In the genomic region with DNA sequence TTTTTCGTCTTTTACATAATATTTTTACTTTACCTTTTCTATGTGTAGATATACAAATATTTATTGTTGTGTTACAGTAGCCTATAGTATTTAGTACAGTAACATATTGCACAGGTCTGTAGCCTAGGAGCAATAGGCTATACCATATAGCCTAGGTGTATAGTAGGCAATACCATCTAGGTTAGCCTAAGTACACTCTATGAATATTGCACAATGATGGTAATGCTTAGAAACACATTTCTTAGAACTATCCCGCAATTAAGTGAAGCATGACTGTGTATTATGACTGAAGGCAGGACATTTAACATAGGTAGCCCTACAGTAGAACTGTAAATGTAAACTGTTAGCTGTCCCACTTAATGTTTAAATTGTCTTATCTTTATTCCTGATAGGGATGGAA, we compare ENCODE assay signal across 39 cellular contexts.
"Had no signal": no experiment of that assay in that cellular context is flagged by ENCODE, and none has a peak within 500 bp of the region (broad histone marks: within the 10 kb centered on the region; RNA-seq: fewer than 3 reads in every experiment).

No MANE protein-coding gene starts in this region.

- H3K4me1 ChIP-seq: adrenal gland, ascending aorta, body of pancreas, breast epithelium had no signal

- DNase-seq: activated effector memory CD4-positive, alpha-beta T cell treated with anti-CD3 and anti-CD28 coated beads, Interleukin-2, amount 50 U/mL, for 16 hours; activated effector memory CD4-positive, alpha-beta T cell treated with Interleukin-2 at 50 U/mL for 16 hours; activated gamma-delta T cell; activated gamma-delta T cell treated with Interleukin-2 at 50 U/mL for 16 hours; activated naive CD4-positive, alpha-beta T cell; activated naive CD4-positive, alpha-beta T cell treated with anti-CD3 and anti-CD28 coated beads for 36 hours; activated naive CD4-positive, alpha-beta T cell treated with anti-CD3 and anti-CD28 coated beads, Interleukin-2, amount 10 ng/mL, durations not matched to agents 7 days and 5 days; activated naive CD4-positive, alpha-beta T cell treated with anti-CD3 and anti-CD28 coated beads, Interleukin-2, amount 50 U/mL, for 16 hours; activated naive CD4-positive, alpha-beta T cell treated with Interleukin-2 at 50 U/mL for 16 hours; activated naive CD8-positive, alpha-beta T cell treated with anti-CD3 and anti-CD28 coated beads for 36 hours; activated naive CD8-positive, alpha-beta T cell treated with anti-CD3 and anti-CD28 coated beads, Interleukin-2, amount 10 ng/mL, durations not matched to agents 7 days and 5 days; activated naive CD8-positive, alpha-beta T cell treated with anti-CD3 and anti-CD28 coated beads, Interleukin-2, amount 50 U/mL, for 24 hours; activated T-cell treated with anti-CD3 and anti-CD28 coated beads, Interleukin-2, amount 50 U/mL, for 4 hours; activated T-cell treated with anti-CD3 and anti-CD28 coated beads, Interleukin-2, amount 50 U/mL, for 48 hours; activated T-cell treated with anti-CD3 and anti-CD28 coated beads, Interleukin-2, amount 50 U/mL, for 72 hours; adrenal gland; amniotic stem cell; amygdala; anterior cingulate cortex; aorta; body of pancreas; brain microvascular endothelial cell; caudate nucleus; central memory CD4-positive, alpha-beta T cell; cerebellar nuclear complex had no signal

- H3K27ac ChIP-seq: adrenal gland, ascending aorta, body of pancreas, brain microvascular endothelial cell, breast epithelium, cardiac muscle cell had no signal

- ATAC-seq: activated naive CD4-positive, alpha-beta T cell treated with anti-CD3 and anti-CD28 coated beads, Interleukin-2, amount 50 U/mL, for 72 hours; activated naive CD8-positive, alpha-beta T cell treated with anti-CD3 and anti-CD28 coated beads, Interleukin-2, amount 50 U/mL, for 24 hours; activated T-cell treated with anti-CD3 and anti-CD28 coated beads, Interleukin-2, amount 50 U/mL, for 4 hours; activated T-cell treated with anti-CD3 and anti-CD28 coated beads, Interleukin-2, amount 50 U/mL, for 72 hours; activated T-helper 17 cell treated with anti-CD3 and anti-CD28 coated beads, Interleukin-2, amount 50 U/mL, for 72 hours; body of pancreas had no signal

- H3K27ac Mint-ChIP-seq: activated naive CD4-positive, alpha-beta T cell treated with anti-CD3 and anti-CD28 coated beads for 36 hours; activated naive CD4-positive, alpha-beta T cell treated with anti-CD3 and anti-CD28 coated beads, Interleukin-2, amount 10 ng/mL, durations not matched to agents 7 days and 5 days; activated naive CD4-positive, alpha-beta T cell treated with anti-CD3 and anti-CD28 coated beads, Interleukin-2, amount 50 U/mL, for 24 hours; activated naive CD4-positive, alpha-beta T cell treated with anti-CD3 and anti-CD28 coated beads, Interleukin-2, amount 50 U/mL, for 72 hours; activated naive CD8-positive, alpha-beta T cell; activated naive CD8-positive, alpha-beta T cell treated with anti-CD3 and anti-CD28 coated beads for 36 hours; activated naive CD8-positive, alpha-beta T cell treated with anti-CD3 and anti-CD28 coated beads, Interleukin-2, amount 10 ng/mL, durations not matched to agents 7 days and 5 days; activated naive CD8-positive, alpha-beta T cell treated with anti-CD3 and anti-CD28 coated beads, Interleukin-2, amount 50 U/mL, for 24 hours; activated T-cell treated with anti-CD3 and anti-CD28 coated beads, Interleukin-2, amount 50 U/mL, for 72 hours; activated T-helper 1 cell treated with anti-CD3 and anti-CD28 coated beads, Interleukin-12 subunit alpha, Interleukin-12 subunit beta, Interleukin-2, Interleukin-4 antibody, amounts not matched to agents 30 ng/mL and 10 ng/mL and 1 ng/mL, durations not matched to agents 14 hours and 24 hours and 36 hours; activated T-helper 17 cell treated with anti-CD3 and anti-CD28 coated beads, Interleukin-2, amount 50 U/mL, for 72 hours; activated T-helper 2 cell treated with anti-CD3 and anti-CD28 coated beads, Interferon-gamma antibody, Interleukin-2, Interleukin-4, amounts not matched to agents 10 μg/mL and 5 μg/mL and 100 μg/mL, durations not matched to agents 14 hours and 24 hours and 36 hours; brain had no signal

- H3K4me1 Mint-ChIP-seq: activated naive CD4-positive, alpha-beta T cell treated with anti-CD3 and anti-CD28 coated beads, Interleukin-2, amount 10 ng/mL, durations not matched to agents 7 days and 5 days; activated naive CD4-positive, alpha-beta T cell treated with anti-CD3 and anti-CD28 coated beads, Interleukin-2, amount 50 U/mL, for 24 hours; activated naive CD8-positive, alpha-beta T cell treated with anti-CD3 and anti-CD28 coated beads for 36 hours; activated naive CD8-positive, alpha-beta T cell treated with anti-CD3 and anti-CD28 coated beads, Interleukin-2, amount 10 ng/mL, durations not matched to agents 7 days and 5 days; activated naive CD8-positive, alpha-beta T cell treated with anti-CD3 and anti-CD28 coated beads, Interleukin-2, amount 50 U/mL, for 24 hours; activated T-helper 17 cell treated with anti-CD3 and anti-CD28 coated beads, Interleukin-2, amount 50 U/mL, for 72 hours; brain; central memory CD8-positive, alpha-beta T cell had no signal

- H3K36me3 ChIP-seq: adrenal gland, ascending aorta, brain microvascular endothelial cell, cardiac muscle cell had no signal

- H3K9me3 ChIP-seq: adrenal gland, ascending aorta, body of pancreas, breast epithelium had no signal

- H3K36me3 Mint-ChIP-seq: activated naive CD4-positive, alpha-beta T cell treated with anti-CD3 and anti-CD28 coated beads, Interleukin-2, amount 10 ng/mL, durations not matched to agents 7 days and 5 days; activated naive CD4-positive, alpha-beta T cell treated with anti-CD3 and anti-CD28 coated beads, Interleukin-2, amount 50 U/mL, for 24 hours; activated naive CD4-positive, alpha-beta T cell treated with anti-CD3 and anti-CD28 coated beads, Interleukin-2, amount 50 U/mL, for 72 hours; activated naive CD8-positive, alpha-beta T cell; activated naive CD8-positive, alpha-beta T cell treated with anti-CD3 and anti-CD28 coated beads for 36 hours; activated naive CD8-positive, alpha-beta T cell treated with anti-CD3 and anti-CD28 coated beads, Interleukin-2, amount 10 ng/mL, durations not matched to agents 7 days and 5 days; brain had no signal

- H3K4me3 ChIP-seq: adrenal gland, ascending aorta, body of pancreas, breast epithelium, cardiac muscle cell had no signal

- H3K4me3 Mint-ChIP-seq: activated naive CD4-positive, alpha-beta T cell treated with anti-CD3 and anti-CD28 coated beads for 36 hours; activated naive CD4-positive, alpha-beta T cell treated with anti-CD3 and anti-CD28 coated beads, Interleukin-2, amount 10 ng/mL, durations not matched to agents 7 days and 5 days; activated naive CD4-positive, alpha-beta T cell treated with anti-CD3 and anti-CD28 coated beads, Interleukin-2, amount 50 U/mL, for 24 hours; activated naive CD8-positive, alpha-beta T cell; activated naive CD8-positive, alpha-beta T cell treated with anti-CD3 and anti-CD28 coated beads for 36 hours; activated naive CD8-positive, alpha-beta T cell treated with anti-CD3 and anti-CD28 coated beads, Interleukin-2, amount 10 ng/mL, durations not matched to agents 7 days and 5 days; activated naive CD8-positive, alpha-beta T cell treated with anti-CD3 and anti-CD28 coated beads, Interleukin-2, amount 50 U/mL, for 24 hours; activated T-cell treated with anti-CD3 and anti-CD28 coated beads, Interleukin-2, amount 50 U/mL, for 4 hours; activated T-cell treated with anti-CD3 and anti-CD28 coated beads, Interleukin-2, amount 50 U/mL, for 72 hours; activated T-helper 1 cell treated with anti-CD3 and anti-CD28 coated beads, Interleukin-12 subunit alpha, Interleukin-12 subunit beta, Interleukin-2, Interleukin-4 antibody, amounts not matched to agents 30 ng/mL and 10 ng/mL and 1 ng/mL, durations not matched to agents 14 hours and 24 hours and 36 hours; activated T-helper 17 cell treated with anti-CD3 and anti-CD28 coated beads, Interleukin-2, amount 50 U/mL, for 72 hours; brain; central memory CD8-positive, alpha-beta T cell had no signal

- H3K27me3 ChIP-seq: adrenal gland, ascending aorta, body of pancreas, brain microvascular endothelial cell, breast epithelium, cardiac muscle cell had no signal

- FAIRE-seq: astrocyte, bronchial epithelial cell, colon had no signal

- H3K9me3 Mint-ChIP-seq: activated naive CD4-positive, alpha-beta T cell treated with anti-CD3 and anti-CD28 coated beads, Interleukin-2, amount 50 U/mL, for 24 hours; activated naive CD8-positive, alpha-beta T cell treated with anti-CD3 and anti-CD28 coated beads, Interleukin-2, amount 50 U/mL, for 24 hours; activated T-helper 1 cell treated with anti-CD3 and anti-CD28 coated beads, Interleukin-12 subunit alpha, Interleukin-12 subunit beta, Interleukin-2, Interleukin-4 antibody, amounts not matched to agents 30 ng/mL and 10 ng/mL and 1 ng/mL, durations not matched to agents 14 hours and 24 hours and 36 hours; brain had no signal

- H3K27me3 Mint-ChIP-seq: activated naive CD4-positive, alpha-beta T cell treated with anti-CD3 and anti-CD28 coated beads, Interleukin-2, amount 10 ng/mL, durations not matched to agents 7 days and 5 days; activated naive CD4-positive, alpha-beta T cell treated with anti-CD3 and anti-CD28 coated beads, Interleukin-2, amount 50 U/mL, for 24 hours; activated naive CD8-positive, alpha-beta T cell; activated naive CD8-positive, alpha-beta T cell treated with anti-CD3 and anti-CD28 coated beads for 36 hours; activated naive CD8-positive, alpha-beta T cell treated with anti-CD3 and anti-CD28 coated beads, Interleukin-2, amount 10 ng/mL, durations not matched to agents 7 days and 5 days; activated naive CD8-positive, alpha-beta T cell treated with anti-CD3 and anti-CD28 coated beads, Interleukin-2, amount 50 U/mL, for 24 hours; activated T-helper 17 cell treated with anti-CD3 and anti-CD28 coated beads, Interleukin-2, amount 50 U/mL, for 72 hours; brain; central memory CD8-positive, alpha-beta T cell had no signal
